Comparison of ENCODE assay signal across 18 cellular contexts in the genomic region with DNA sequence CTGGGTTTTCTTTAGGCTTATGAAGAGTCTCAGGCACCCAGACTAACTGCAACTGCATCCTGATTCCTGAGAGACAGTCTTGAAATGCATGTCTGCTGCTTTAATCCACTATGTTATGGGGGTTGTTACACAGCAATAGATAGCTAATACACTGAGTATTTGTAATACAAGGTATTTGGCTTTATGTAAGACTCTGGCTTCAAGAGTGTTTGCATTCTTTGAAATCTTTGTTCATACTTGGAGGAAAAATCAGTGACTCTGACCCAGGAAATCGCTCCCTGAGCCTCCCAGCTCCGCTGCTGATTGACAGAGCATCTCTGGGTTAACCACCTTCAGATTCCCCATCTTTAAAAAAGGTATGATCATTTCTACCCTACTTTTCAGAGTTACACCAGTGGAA.
DNase-seq lines count a peak whose midpoint lies in the region; ATAC-seq and TF ChIP-seq lines count a peak whose summit lies in the region.
"Had no signal": no experiment of that assay in that cellular context is flagged by ENCODE, and none has a peak within 500 bp of the region (broad histone marks: within the 10 kb centered on the region; RNA-seq: fewer than 3 reads in every experiment).

No MANE protein-coding gene starts in this region.

- H3K36me3 ChIP-seq in BLaER1 treated with 17β-estradiol and CSF1 and Interleukin-3, amounts not matched to agents 10 nM and 100 nM, result 0 out of 22 replicates have a peak, but pooled peaks cover 0 to 3% (median 0%) of the 10 kb centered on the region in 11 experiments
- no peaks in the 10 kb centered on the region for H3K36me3 ChIP-seq in Panc1 (ENCODE audit: control insufficient read depth, insufficient read depth, low read length)
- no peaks in the 10 kb centered on the region for H3K36me3 ChIP-seq in lower lobe of right lung
- no peaks in the 10 kb centered on the region for H3K36me3 ChIP-seq in skeletal muscle tissue (ENCODE audit: control insufficient read depth in 3 of 3, insufficient read depth in 3 of 3, low read length in 3 of 3)
- H3K36me3 ChIP-seq: stomach had no signal

- TF ChIP-seq CTCF in Panc1 (IDR thresholded peaks at IDR 0.05) (no peak), lower lobe of right lung (IDR thresholded peaks at IDR 0.05) (no peak)

- peaks cover 12 to 50% (median 34%) of the 10 kb centered on the region in 11 experiments; a peak in 21 of 22 replicates for H3K9me3 ChIP-seq in BLaER1 treated with 17β-estradiol and CSF1 and Interleukin-3, amounts not matched to agents 10 nM and 100 nM (replicated peaks in 1 of 11)
- no peaks in the 10 kb centered on the region for H3K9me3 ChIP-seq in Panc1 (ENCODE audit: control insufficient read depth, insufficient read depth, low read depth, low read length)
- H3K9me3 ChIP-seq in lower lobe of right lung, result no peaks in the 10 kb centered on the region
- no peaks in the 10 kb centered on the region for H3K9me3 ChIP-seq in skeletal muscle tissue (ENCODE audit: control insufficient read depth in 3 of 3, low read length in 3 of 3)
- H3K9me3 ChIP-seq: mucosa of descending colon, stomach had no signal

- no peaks in the 10 kb centered on the region for H4K20me1 ChIP-seq in BLaER1 treated with 17β-estradiol and CSF1 and Interleukin-3, amounts not matched to agents 10 nM and 100 nM

- CTCF ChIA-PET in Panc1 (lab: Charles Lee), result no interaction called here

- H3K27ac ChIP-seq in BLaER1 treated with 17β-estradiol and CSF1 and Interleukin-3, amounts not matched to agents 10 nM and 100 nM, result peak overlapping the region; percentile 4 to 100 (median 96); a peak in 21 of 22 replicates
- H3K27ac ChIP-seq in Panc1 (ENCODE audit: low read length), result 0 out of 2 replicates have a peak overlapping the region, but pooled peaks have one; percentile 35
- H3K27ac ChIP-seq in lower lobe of right lung, result peak overlapping the region; percentile 43
- H3K27ac ChIP-seq in skeletal muscle tissue (ENCODE audit: low read depth, low read length), result no peak overlapping the region
- H3K27ac ChIP-seq: stomach had no signal

- peaks cover 39 to 78% (median 70%) of the 10 kb centered on the region in 10 experiments for H3K4me1 ChIP-seq in BLaER1 treated with 17β-estradiol and CSF1 and Interleukin-3, amounts not matched to agents 10 nM and 100 nM
- H3K4me1 ChIP-seq in Panc1 (ENCODE audit: control insufficient read depth, insufficient read depth, low read length) (peaks cover 3% of the 10 kb centered on the region; the same call in 1 of the 2 replicates), lower lobe of right lung (peaks cover 23% of the 10 kb centered on the region), skeletal muscle tissue (ENCODE audit: control insufficient read depth in 3 of 3, insufficient read depth in 3 of 3, low read length in 3 of 3) (peaks cover 3 to 12% (median 7%) of the 10 kb centered on the region in 3 donors)

- no TSS peak for BruUV-seq in Panc1 (replicated peaks; lab: Mats Ljungman, UMichigan)

- peak overlapping the region in 10 of 11 experiments; percentile 8 to 89 (median 79); a peak in 19 of 22 replicates for H3K9ac ChIP-seq in BLaER1 treated with 17β-estradiol and CSF1 and Interleukin-3, amounts not matched to agents 10 nM and 100 nM
- H3K9ac ChIP-seq in skeletal muscle tissue (ENCODE audit: low read depth in 1 of 3, low read length in 3 of 3), result no peak overlapping the region

- intact Hi-C loops in Panc1 (cut with micrococcal nuclease; ENCODE audit: unreplicated experiment), result no loop called here
- intact Hi-C loops in lower lobe of right lung (cut with DNase I), result no loop called here

- POLR2A ChIA-PET in Panc1 (lab: Charles Lee), result no interaction called here

- peak overlapping the region; percentile 63 to 89 (median 80) for H3K4me2 ChIP-seq in BLaER1 treated with 17β-estradiol and CSF1 and Interleukin-3, amounts not matched to agents 10 nM and 100 nM

- no peaks in the 10 kb centered on the region for H3K27me3 ChIP-seq in BLaER1 treated with 17β-estradiol and CSF1 and Interleukin-3, amounts not matched to agents 10 nM and 100 nM
- no peaks in the 10 kb centered on the region for H3K27me3 ChIP-seq in Panc1 (ENCODE audit: control insufficient read depth, insufficient read depth, low read length)
- no peaks in the 10 kb centered on the region for H3K27me3 ChIP-seq in lower lobe of right lung (ENCODE audit: low read depth)
- H3K27me3 ChIP-seq in skeletal muscle tissue (ENCODE audit: control insufficient read depth in 3 of 3, insufficient read depth in 3 of 3, low read length in 3 of 3), result no peaks in the 10 kb centered on the region
- H3K27me3 ChIP-seq: stomach had no signal

- H3K4me3 ChIP-seq in BLaER1 treated with 17β-estradiol and CSF1 and Interleukin-3, amounts not matched to agents 10 nM and 100 nM, result peak overlapping the region; percentile 7 to 50 (median 30); a peak in 10 of 20 replicates
- no peak overlapping the region for H3K4me3 ChIP-seq in Panc1 (ENCODE audit: low read depth in 2 of 2, low read length in 2 of 2)
- no peak overlapping the region for H3K4me3 ChIP-seq in lower lobe of right lung
- H3K4me3 ChIP-seq in skeletal muscle tissue (ENCODE audit: low read length in 3 of 3), result peak overlapping the region in 2 of 3 donors; percentile 10 to 42
- H3K4me3 ChIP-seq: mucosa of descending colon, stomach had no signal

- in situ Hi-C loops in Panc1 (cut with HindIII; ENCODE audit: low pct_unique_long_range_greater_than_20kb, low sequenced_read_pairs), result no loop called here

- DNase-seq in Panc1 (ENCODE audit: low read depth, low spot score), result no peak
- DNase-seq in lower lobe of right lung, result no peak
- no peak for DNase-seq in activated CD4-positive, alpha-beta T cell treated with anti-CD3 and anti-CD28 coated beads for 4 hours
- DNase-seq: activated CD4-positive, alpha-beta memory T cell treated with anti-CD3 and anti-CD28 coated beads for 36 hours; activated CD4-positive, CD25-positive, alpha-beta regulatory T cell; activated effector memory CD4-positive, alpha-beta T cell treated with Interleukin-2 at 50 U/mL for 16 hours; cortex of kidney; immature natural killer cell; mucosa of descending colon; NCI-H1092 treated with DMSO at 0.1 percent for 48 hours; NCI-H1930; NCI-H2227 treated with DMSO at 0.1 percent for 48 hours; stomach; T1000 had no signal

- ATAC-seq in Panc1 (no peak), lower lobe of right lung (no peak), GM21529 (IDR thresholded peaks at IDR 0.05; ENCODE audit: unreplicated experiment) (no peak), GM19395 (IDR thresholded peaks at IDR 0.05; ENCODE audit: unreplicated experiment) (no peak)
- ATAC-seq: mucosa of descending colon had no signal

Comparison
In these comparisons a context has a peak if more than half of its experiments do, and no peak if none do; other contexts are left out.
1. H3K4me3 ChIP-seq: peak in BLaER1 treated with 17β-estradiol and CSF1 and Interleukin-3, amounts not matched to agents 10 nM and 100 nM (10 of 10) and skeletal muscle tissue (2 of 3); none in Panc1 (0 of 2) and lower lobe of right lung (single experiment).
2. H3K9ac ChIP-seq: peak in BLaER1 treated with 17β-estradiol and CSF1 and Interleukin-3, amounts not matched to agents 10 nM and 100 nM (10 of 11); none in skeletal muscle tissue (0 of 3).